Comparison of ENCODE assay signal across 18 cellular contexts in the genomic region with DNA sequence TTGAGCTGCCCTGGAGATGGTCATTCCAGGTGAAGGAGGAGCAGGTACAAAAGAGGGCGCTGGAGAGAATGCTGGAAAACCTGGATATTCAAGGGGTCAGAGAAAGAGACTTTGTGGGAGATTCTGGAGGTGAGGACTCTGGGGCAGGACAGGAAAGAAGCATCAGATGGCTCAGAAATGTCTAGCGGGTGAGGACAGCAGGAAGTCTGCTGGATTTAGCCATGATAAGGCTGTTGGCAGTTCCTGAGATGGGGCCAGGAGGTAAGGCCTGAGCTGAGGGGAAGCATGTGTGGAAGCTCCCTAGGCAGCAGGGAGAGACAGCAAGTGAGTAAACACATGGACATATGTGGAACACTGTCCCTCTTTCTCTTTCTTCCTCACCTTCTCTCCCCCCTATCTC. TPM values are rescaled to one million over a fixed set of nuclear protein-coding genes. Genes with fewer than 3 reads are reported as not detected.
"Had no signal": no experiment of that assay in that cellular context is flagged by ENCODE, and none has a peak within 500 bp of the region (broad histone marks: within the 10 kb centered on the region; RNA-seq: fewer than 3 reads in every experiment).

No MANE protein-coding gene starts in this region.

- H3K9me3 Mint-ChIP-seq: activated B cell treated with CpG ODN at 0.5 μM for 24 hours; activated CD4-positive, alpha-beta T cell treated with anti-CD3 and anti-CD28 coated beads, Interleukin-2, amount 10 ng/mL, durations not matched to agents 7 days and 5 days; activated naive CD8-positive, alpha-beta T cell treated with anti-CD3 and anti-CD28 coated beads, Interleukin-2, amount 10 ng/mL, durations not matched to agents 7 days and 5 days; activated T-cell treated with anti-CD3 and anti-CD28 coated beads, Interleukin-2, amount 50 U/mL, for 24 hours; immature natural killer cell; naive thymus-derived CD8-positive, alpha-beta T cell had no signal

- H3K4me3 Mint-ChIP-seq: activated B cell treated with CpG ODN at 0.5 μM for 24 hours; activated CD4-positive, alpha-beta T cell treated with anti-CD3 and anti-CD28 coated beads, Interleukin-2, amount 10 ng/mL, durations not matched to agents 7 days and 5 days; activated naive CD8-positive, alpha-beta T cell treated with anti-CD3 and anti-CD28 coated beads, Interleukin-2, amount 10 ng/mL, durations not matched to agents 7 days and 5 days; activated T-cell treated with anti-CD3 and anti-CD28 coated beads, Interleukin-2, amount 50 U/mL, for 24 hours; immature natural killer cell; naive thymus-derived CD8-positive, alpha-beta T cell; type B pancreatic cell had no signal

- ATAC-seq: foreskin keratinocyte; left cardiac atrium; naive thymus-derived CD8-positive, alpha-beta T cell had no signal

- DNase-seq: activated B cell treated with CpG ODN at 0.5 μM for 24 hours; activated CD4-positive, alpha-beta T cell treated with anti-CD3 and anti-CD28 coated beads, Interleukin-2, amount 10 ng/mL, durations not matched to agents 7 days and 5 days; activated gamma-delta T cell; activated naive CD8-positive, alpha-beta T cell treated with anti-CD3 and anti-CD28 coated beads, Interleukin-2, amount 10 ng/mL, durations not matched to agents 7 days and 5 days; activated T-cell treated with anti-CD3 and anti-CD28 coated beads, Interleukin-2, amount 50 U/mL, for 24 hours; anterior cingulate cortex; foreskin keratinocyte; immature natural killer cell; left cardiac atrium; naive thymus-derived CD8-positive, alpha-beta T cell; stimulated activated CD4-positive, alpha-beta T cell treated with anti-CD3 and anti-CD28 coated beads, Interleukin-12 subunit alpha, Interleukin-12 subunit beta, amount 100 ng/mL, for 4 hours; stimulated activated naive CD4-positive, alpha-beta T cell treated with Interleukin-2 at 50 U/mL for 16 hours; T-helper 9 cell had no signal

- H3K4me1 ChIP-seq: foreskin keratinocyte had no signal

- H3K9me3 ChIP-seq: suprapubic skin had no signal

- FAIRE-seq: colon, endothelial cell of umbilical vein had no signal

- H3K27ac ChIP-seq: foreskin keratinocyte, suprapubic skin had no signal

- H3K27ac Mint-ChIP-seq: activated B cell treated with CpG ODN at 0.5 μM for 24 hours; activated CD4-positive, alpha-beta T cell treated with anti-CD3 and anti-CD28 coated beads, Interleukin-2, amount 10 ng/mL, durations not matched to agents 7 days and 5 days; activated naive CD8-positive, alpha-beta T cell treated with anti-CD3 and anti-CD28 coated beads, Interleukin-2, amount 10 ng/mL, durations not matched to agents 7 days and 5 days; immature natural killer cell; type B pancreatic cell had no signal

- H3K36me3 ChIP-seq: suprapubic skin had no signal

- H3K4me3 ChIP-seq: suprapubic skin had no signal

- H3K4me1 Mint-ChIP-seq: immature natural killer cell had no signal

- H3K36me3 Mint-ChIP-seq: activated naive CD8-positive, alpha-beta T cell treated with anti-CD3 and anti-CD28 coated beads, Interleukin-2, amount 10 ng/mL, durations not matched to agents 7 days and 5 days; type B pancreatic cell had no signal

RNA-seq across cellular contexts. Expression of gene UPB1, which starts 1.5 kb away (rescaled TPM):
- total RNA-seq: foreskin keratinocyte, lung microvascular endothelial cell had no signal
- polyA plus RNA-seq: foreskin keratinocyte, immature natural killer cell had no signal
